Comparison of ENCODE assay signal across 8 cellular contexts in genomic region chr3:187714404-187714979, GRCh38. TPM values are rescaled to one million over a fixed set of nuclear protein-coding genes. Genes with fewer than 3 reads are reported as not detected.
DNase-seq lines count a peak whose midpoint lies in the region; ATAC-seq, FAIRE-seq and TF ChIP-seq lines count a peak whose summit lies in the region.

No MANE protein-coding gene starts in this region.

- H2AFZ ChIP-seq in GM12878 (ENCODE audit: control insufficient read depth, low read depth, low read length) = no peak overlapping the region

- FAIRE-seq in GM12878 (lab: Jason Lieb, UNC) = peak; percentile 73

- no peak overlapping the region for H3K4me2 ChIP-seq in GM12878 (ENCODE audit: control insufficient read depth, insufficient read depth)

- H3K36me3 ChIP-seq in GM12878 (ENCODE audit: control insufficient read depth in 2 of 2, insufficient read depth in 2 of 2, low read length in 1 of 2) = no peaks in the 10 kb centered on the region

- H3K4me3 ChIP-seq in GM12878 = no peak overlapping the region

- ATAC-seq in GM18519 (IDR thresholded peaks at IDR 0.05; ENCODE audit: low FRiP score, unreplicated experiment) (peak; percentile 85), HG03039 (IDR thresholded peaks at IDR 0.05; ENCODE audit: unreplicated experiment) (peak; percentile 76), GM12878 (peak; percentile 96)

- POLR2A ChIA-PET in GM12878 (lab: Charles Lee) = no interaction called here

- H3K27ac ChIP-seq in GM12878 (ENCODE audit: control insufficient read depth, insufficient read depth) = no peak overlapping the region

- H4K20me1 ChIP-seq in GM12878 (ENCODE audit: control insufficient read depth, insufficient read depth) = no peaks in the 10 kb centered on the region

- WGBS in GM12878 (ENCODE audit: insufficient coverage, insufficient replicate concordance, low lambda C conversion rate, missing lambda C conversion rate) = 0% methylated on average over 4 of the region's 4 CpGs

- no peaks in the 10 kb centered on the region for H3K79me2 ChIP-seq in GM12878 (ENCODE audit: control insufficient read depth, insufficient read depth, low read length)

- no TSS peak for BruUV-seq in GM12878 (replicated peaks; lab: Mats Ljungman, UMichigan)

- DNase-seq in ACHN = peak; percentile 73
- DNase-seq in NCI-H2081 treated with DMSO at 0.1 percent for 48 hours (lab: John Stamatoyannopoulos, UW) = peak; percentile 28
- DNase-seq in T1000 (lab: John Stamatoyannopoulos, UW) = peak; percentile 67
- no peak for DNase-seq in GM12878 (ENCODE audit: low read depth, low spot score)
- DNase-seq in iPS-NIHi11 (ENCODE audit: low spot score) = peak; percentile 92
- peak; percentile 18 to 41 for DNase-seq in stimulated activated CD4-positive, alpha-beta T cell treated with anti-CD3 and anti-CD28 coated beads, Interleukin-1b, Interleukin-23, amount 100 ng/mL, for 1 hour (ENCODE audit: low read depth in 2 of 2)

- SMC1A ChIA-PET in GM12878 (lab: Charles Lee; ENCODE audit: uncharacterized antibody, unreplicated experiment) = interaction anchor here (0.9 to 3.3 kb wide), 6 partner anchors 9 to 396 kb away, joined by 3 to 22 read pairs (median 7); partner anchors contain the start of gene RTP2

- peak; percentile 96 for TF ChIP-seq RAD21 in GM12878 (IDR thresholded peaks at IDR 0.05; ENCODE audit: insufficient read depth, low read depth, low read length)

- intact Hi-C loops in GM12878 (cut with micrococcal nuclease; ENCODE audit: unreplicated experiment) = loop anchor here (1.0 to 2.0 kb wide), 2 partner anchors 395 to 492 kb away; no protein-coding TSS in a partner anchor

- RAD21 ChIA-PET in GM12878 (lab: Charles Lee; ENCODE audit: unreplicated experiment) = interaction anchor here (0.8 to 5.5 kb wide), 6 partner anchors 27 to 492 kb away, joined by 3 to 31 read pairs (median 3); no protein-coding TSS in a partner anchor

- no peak for TF ChIP-seq EP300 in GM12878 (IDR thresholded peaks at IDR 0.05; ENCODE audit: borderline replicate concordance in 1 of 2, control insufficient read depth in 1 of 2, low read depth in 2 of 2, low read length in 2 of 2)

- no peaks in the 10 kb centered on the region; the same call in 2 of the 3 replicates for H3K9me3 ChIP-seq in GM12878 (replicated peaks; ENCODE audit: control insufficient read depth, insufficient read depth, low read length)

- in situ Hi-C loops in ACHN (cut with HindIII; ENCODE audit: low pct_ligation_motif_present, low pct_unique_long_range_greater_than_20kb, low sequenced_read_pairs) (no loop called here), GM12878 (cut with MboI) (no loop called here)

- no peak for TF ChIP-seq POLR2A in GM12878 (IDR thresholded peaks at IDR 0.05; ENCODE audit: low read depth, low read length)

- no peak overlapping the region for H3K9ac ChIP-seq in GM12878 (ENCODE audit: control insufficient read depth, insufficient read depth, low read length)

- H3K4me1 ChIP-seq in GM12878 (ENCODE audit: control insufficient read depth, insufficient read depth, low read length) = no peaks in the 10 kb centered on the region

- CTCF ChIA-PET in GM12878 (lab: Yijun Ruan, JAX) = interaction anchor here (0.6 to 5.5 kb wide), 17 partner anchors 9 to 930 kb away, joined by 3 to 54 read pairs (median 4); partner anchors contain the start of genes RTP2 and RTP4

- no peaks in the 10 kb centered on the region for H3K27me3 ChIP-seq in GM12878 (replicated peaks in 1 of 2; ENCODE audit: control insufficient read depth in 2 of 2, insufficient read depth in 2 of 2, low read length in 1 of 2)

- peak; percentile 87 to 92 (median 90); a peak in 5 of 6 replicates for TF ChIP-seq CTCF in GM12878 (IDR thresholded peaks at IDR 0.05 in 2 of 3, conservative IDR thresholded peaks at IDR 0.05 in 1 of 3; ENCODE audit: control insufficient read depth in 2 of 3, extremely low read depth in 1 of 3, insufficient read depth in 1 of 3, low read depth in 3 of 3, low read length in 3 of 3)

TF ChIP-seq in GM12878, 131 proteins besides CTCF, POLR2A, EP300 and RAD21:
- TF ChIP-seq SMC3 (IDR thresholded peaks at IDR 0.05; ENCODE audit: borderline replicate concordance, low read length) = peak; percentile 86
- TF ChIP-seq YY1 (IDR thresholded peaks at IDR 0.05; ENCODE audit: low read depth, low read length) = peak; percentile 30; the same call in 1 of the 2 replicates
- TF ChIP-seq IKZF2 (IDR thresholded peaks at IDR 0.05) = no peak
- no peak for TF ChIP-seq NR2C1 (IDR thresholded peaks at IDR 0.05)

RNA-seq across cellular contexts. Expression of gene RTP2, which starts 12.1 kb away (rescaled TPM):
- total RNA-seq in GM12878 (2013; cell fraction: nucleolus; rRNA removed) = not detected in 2 replicates
- total RNA-seq in GM12878 (2014; rRNA removed) (not detected in 2 replicates), GM12878 (2014; rRNA removed; fragmentation: Illumina TruSeq; extraction: Trizol) (not detected in 2 replicates), GM12878 (2021) (not detected in 2 replicates)
- polyA plus RNA-seq in GM12878 (2011; ENCODE audit: low read depth) = not detected
- polyA plus RNA-seq in GM12878 (2011; rRNA removed) (not detected in 2 replicates), GM12878 (2014; fragmentation: Illumina TruSeq; extraction: Trizol) (not detected in 2 replicates), GM12878 (2014; fragmentation: Nextera tagmentation; extraction: Ambion mirVana) (not detected), GM12878 (2014; rRNA removed) (not detected in 2 replicates), GM12878 (2016; fragmentation: Nextera tagmentation; extraction: Ambion mirVana) (not detected)
- not detected in 2 replicates for polyA plus RNA-seq in GM12878 (2011; cell fraction: cytosol; rRNA removed)
- polyA plus RNA-seq in GM12878 (2011; cell fraction: nucleus; rRNA removed) = not detected in 2 replicates
- polyA plus RNA-seq in GM12878 (2012) = not detected in 2 replicates
- polyA minus RNA-seq in GM12878 (2011; rRNA and poly(A)+ RNA removed) = not detected in 2 replicates
- not detected in 2 replicates for polyA minus RNA-seq in GM12878 (2011; cell fraction: cytosol; rRNA and poly(A)+ RNA removed)
- not detected in 2 replicates for polyA minus RNA-seq in GM12878 (2011; cell fraction: nucleus; rRNA and poly(A)+ RNA removed)

RNA-seq across cellular contexts. Expression of gene BCL6, which starts 30.8 kb away (rescaled TPM):
- not detected in 2 replicates for total RNA-seq in GM12878 (2013; cell fraction: nucleolus; rRNA removed)
- total RNA-seq in GM12878 (2014; rRNA removed) = 0.16 and 0.34 TPM in 2 replicates
- total RNA-seq in GM12878 (2014; rRNA removed; fragmentation: Illumina TruSeq; extraction: Trizol) = 0.18 and 0.28 TPM in 2 replicates
- 0.64 and 0.85 TPM in 2 replicates for total RNA-seq in GM12878 (2021)
- polyA plus RNA-seq in GM12878 (2011; ENCODE audit: low read depth) = not detected
- polyA plus RNA-seq in GM12878 (2011; rRNA removed) = 0.12 TPM in 1 of 2 replicates, not detected in the other
- 0.08 and 0.22 TPM in 2 replicates for polyA plus RNA-seq in GM12878 (2011; cell fraction: cytosol; rRNA removed)
- 0.18 and 0.21 TPM in 2 replicates for polyA plus RNA-seq in GM12878 (2011; cell fraction: nucleus; rRNA removed)
- 0.21 and 0.37 TPM in 2 replicates for polyA plus RNA-seq in GM12878 (2012)
- 0.27 and 0.31 TPM in 2 replicates for polyA plus RNA-seq in GM12878 (2014; fragmentation: Illumina TruSeq; extraction: Trizol)
- polyA plus RNA-seq in GM12878 (2014; fragmentation: Nextera tagmentation; extraction: Ambion mirVana) = under 1 TPM; 0.04 to 0.06 TPM
- polyA plus RNA-seq in GM12878 (2014; rRNA removed) = 0.24 and 0.37 TPM in 2 replicates
- under 1 TPM; 0.10 to 0.11 TPM for polyA plus RNA-seq in GM12878 (2016; fragmentation: Nextera tagmentation; extraction: Ambion mirVana)
- 0.10 TPM in 1 of 2 replicates, not detected in the other for polyA minus RNA-seq in GM12878 (2011; rRNA and poly(A)+ RNA removed)
- not detected in 2 replicates for polyA minus RNA-seq in GM12878 (2011; cell fraction: cytosol; rRNA and poly(A)+ RNA removed)
- polyA minus RNA-seq in GM12878 (2011; cell fraction: nucleus; rRNA and poly(A)+ RNA removed) = 0.12 TPM in 1 of 2 replicates, not detected in the other

RNA-seq across cellular contexts. Expression of gene SST, which starts 44.3 kb away (rescaled TPM):
- total RNA-seq in GM12878 (2013; cell fraction: nucleolus; rRNA removed) = not detected in 2 replicates
- total RNA-seq in GM12878 (2014; rRNA removed) (not detected in 2 replicates), GM12878 (2014; rRNA removed; fragmentation: Illumina TruSeq; extraction: Trizol) (not detected in 2 replicates), GM12878 (2021) (0.38 TPM in 1 of 2 replicates, not detected in the other)
- polyA plus RNA-seq in GM12878 (2011; ENCODE audit: low read depth) = not detected
- polyA plus RNA-seq in GM12878 (2011; rRNA removed) (not detected in 2 replicates), GM12878 (2014; fragmentation: Illumina TruSeq; extraction: Trizol) (not detected in 2 replicates), GM12878 (2014; fragmentation: Nextera tagmentation; extraction: Ambion mirVana) (not detected), GM12878 (2014; rRNA removed) (not detected in 2 replicates), GM12878 (2016; fragmentation: Nextera tagmentation; extraction: Ambion mirVana) (under 1 TPM in 1 of 2 experiments, not detected in 1; 0.35 TPM)
- not detected in 2 replicates for polyA plus RNA-seq in GM12878 (2011; cell fraction: cytosol; rRNA removed)
- not detected in 2 replicates for polyA plus RNA-seq in GM12878 (2011; cell fraction: nucleus; rRNA removed)
- polyA plus RNA-seq in GM12878 (2012) = not detected in 2 replicates
- polyA minus RNA-seq in GM12878 (2011; rRNA and poly(A)+ RNA removed) = not detected in 2 replicates
- not detected in 2 replicates for polyA minus RNA-seq in GM12878 (2011; cell fraction: cytosol; rRNA and poly(A)+ RNA removed)
- not detected in 2 replicates for polyA minus RNA-seq in GM12878 (2011; cell fraction: nucleus; rRNA and poly(A)+ RNA removed)
